20 cellular contexts compared by ENCODE assay signal in genomic region chr12:31228811-31229792, GRCh38.
DNase-seq lines count a peak whose midpoint lies in the region; FAIRE-seq and TF ChIP-seq lines count a peak whose summit lies in the region.
"Had no signal": no experiment of that assay in that cellular context is flagged by ENCODE, and none has a peak within 500 bp of the region (broad histone marks: within the 10 kb centered on the region; RNA-seq: fewer than 3 reads in every experiment).

No MANE protein-coding gene starts in this region.

- no peaks in the 10 kb centered on the region for H3K4me1 Mint-ChIP-seq in activated CD4-positive, alpha-beta T cell treated with anti-CD3 and anti-CD28 coated beads, Interleukin-2, amount 10 ng/mL, durations not matched to agents 7 days and 5 days
- H3K4me1 Mint-ChIP-seq: activated CD8-positive, alpha-beta memory T cell treated with anti-CD3 and anti-CD28 coated beads, Interleukin-2, amount 10 ng/mL, durations not matched to agents 7 days and 5 days; CD4-positive, CD25-positive, alpha-beta regulatory T cell; naive thymus-derived CD8-positive, alpha-beta T cell; T-cell had no signal

- intact Hi-C loops in thyroid gland (cut with DNase I): no loop called here

- H3K4me1 ChIP-seq in thyroid gland: peaks cover 0 to 10% of the 10 kb centered on the region in 2 donors
- H3K4me1 ChIP-seq: ascending aorta had no signal

- H3K36me3 Mint-ChIP-seq in activated CD4-positive, alpha-beta T cell treated with anti-CD3 and anti-CD28 coated beads, Interleukin-2, amount 10 ng/mL, durations not matched to agents 7 days and 5 days (ENCODE audit: low read depth): no peaks in the 10 kb centered on the region
- H3K36me3 Mint-ChIP-seq: activated CD8-positive, alpha-beta memory T cell treated with anti-CD3 and anti-CD28 coated beads, Interleukin-2, amount 10 ng/mL, durations not matched to agents 7 days and 5 days; CD4-positive, CD25-positive, alpha-beta regulatory T cell; naive thymus-derived CD8-positive, alpha-beta T cell; T-cell had no signal

- H3K36me3 ChIP-seq in thyroid gland: no peaks in the 10 kb centered on the region
- H3K36me3 ChIP-seq: ascending aorta had no signal

- no peak for TF ChIP-seq CTCF in thyroid gland (IDR thresholded peaks at IDR 0.05)

- H3K4me3 ChIP-seq in thyroid gland (replicated peaks in 1 of 3): no peak overlapping the region
- H3K4me3 ChIP-seq: ascending aorta had no signal

- H3K27ac ChIP-seq in thyroid gland: peak overlapping the region; percentile 41 to 61 (median 48)
- H3K27ac ChIP-seq: 22Rv1, ascending aorta, VCaP had no signal

- DNase-seq in DMS 273 (lab: John Stamatoyannopoulos, UW; ENCODE audit: unreplicated experiment) (peak; percentile 26), DMS 273 treated with DMSO at 0.1 percent for 48 hours (lab: John Stamatoyannopoulos, UW) (no peak), glomerular visceral epithelial cell (ENCODE audit: extremely low spot score) (peak; percentile 40), midbrain (lab: John Stamatoyannopoulos, UW) (peak; percentile 37), thyroid gland (peak; percentile 90 to 94), GM19239 (ENCODE audit: insufficient read length, low spot score) (no peak), SKM-1 (lab: John Stamatoyannopoulos, UW; ENCODE audit: unreplicated experiment) (no peak)
- DNase-seq in activated CD4-positive, alpha-beta T cell treated with anti-CD3 and anti-CD28 coated beads, Interleukin-2, amount 10 ng/mL, durations not matched to agents 7 days and 5 days: no peak
- DNase-seq: activated CD8-positive, alpha-beta memory T cell treated with anti-CD3 and anti-CD28 coated beads, Interleukin-2, amount 10 ng/mL, durations not matched to agents 7 days and 5 days; activated gamma-delta T cell treated with Interleukin-2 at 50 U/mL for 16 hours; CD4-positive, CD25-positive, alpha-beta regulatory T cell; dermis blood vessel endothelial cell; H7; naive thymus-derived CD8-positive, alpha-beta T cell; NCI-H1930; retina; T-cell had no signal

- no peaks in the 10 kb centered on the region for H3K27me3 Mint-ChIP-seq in activated CD4-positive, alpha-beta T cell treated with anti-CD3 and anti-CD28 coated beads, Interleukin-2, amount 10 ng/mL, durations not matched to agents 7 days and 5 days
- H3K27me3 Mint-ChIP-seq: CD4-positive, CD25-positive, alpha-beta regulatory T cell had no signal

- WGBS in thyroid gland, 2 donors: 48 to 70% methylated on average over 13 to 19 of the region's 23 CpGs

- POLR2A ChIA-PET in activated CD4-positive, alpha-beta T cell treated with anti-CD3 and anti-CD28 coated beads, Interleukin-2, amount 10 ng/mL, durations not matched to agents 7 days and 5 days (lab: Charles Lee): no interaction called here

- no peak overlapping the region for H3K4me3 Mint-ChIP-seq in activated CD4-positive, alpha-beta T cell treated with anti-CD3 and anti-CD28 coated beads, Interleukin-2, amount 10 ng/mL, durations not matched to agents 7 days and 5 days
- H3K4me3 Mint-ChIP-seq: activated CD8-positive, alpha-beta memory T cell treated with anti-CD3 and anti-CD28 coated beads, Interleukin-2, amount 10 ng/mL, durations not matched to agents 7 days and 5 days; CD4-positive, CD25-positive, alpha-beta regulatory T cell; naive thymus-derived CD8-positive, alpha-beta T cell; T-cell had no signal

- no peak for FAIRE-seq in GM19239 (lab: Jason Lieb, UNC)

- H3K27me3 ChIP-seq in thyroid gland: no peaks in the 10 kb centered on the region
- H3K27me3 ChIP-seq: ascending aorta had no signal

- H3K9me3 Mint-ChIP-seq in activated CD4-positive, alpha-beta T cell treated with anti-CD3 and anti-CD28 coated beads, Interleukin-2, amount 10 ng/mL, durations not matched to agents 7 days and 5 days: no peaks in the 10 kb centered on the region

- H3K9me3 ChIP-seq in thyroid gland: no peaks in the 10 kb centered on the region
- H3K9me3 ChIP-seq: ascending aorta had no signal

- no peak for TF ChIP-seq POLR2A in thyroid gland (IDR thresholded peaks at IDR 0.05)

- CTCF ChIA-PET in activated CD4-positive, alpha-beta T cell treated with anti-CD3 and anti-CD28 coated beads, Interleukin-2, amount 10 ng/mL, durations not matched to agents 7 days and 5 days (lab: Charles Lee): interaction anchor here (0.6 to 2.1 kb wide), 2 partner anchors 13 to 287 kb away, joined by 4 to 9 read pairs; no protein-coding TSS in a partner anchor

- H3K27ac Mint-ChIP-seq in activated CD4-positive, alpha-beta T cell treated with anti-CD3 and anti-CD28 coated beads, Interleukin-2, amount 10 ng/mL, durations not matched to agents 7 days and 5 days: no peak overlapping the region
- H3K27ac Mint-ChIP-seq: activated CD8-positive, alpha-beta memory T cell treated with anti-CD3 and anti-CD28 coated beads, Interleukin-2, amount 10 ng/mL, durations not matched to agents 7 days and 5 days; CD4-positive, CD25-positive, alpha-beta regulatory T cell; naive thymus-derived CD8-positive, alpha-beta T cell; T-cell had no signal

Comparison
In these comparisons a context has a peak if more than half of its experiments do, and no peak if none do; other contexts are left out.
1. DNase-seq: peak in DMS 273 (single experiment), glomerular visceral epithelial cell (single experiment), midbrain (single experiment) and thyroid gland (2 of 2); none in DMS 273 treated with DMSO at 0.1 percent for 48 hours (single experiment), GM19239 (single experiment), activated CD4-positive, alpha-beta T cell treated with anti-CD3 and anti-CD28 coated beads, Interleukin-2, amount 10 ng/mL, durations not matched to agents 7 days and 5 days (single experiment) and SKM-1 (single experiment).